ENCODE assay signal across 9 cellular contexts in genomic region chr16:57609541-57610401, GRCh38. TPM values are rescaled to one million over a fixed set of nuclear protein-coding genes. Genes with fewer than 3 reads are reported as not detected.
DNase-seq lines count a peak whose midpoint lies in the region; ATAC-seq and TF ChIP-seq lines count a peak whose summit lies in the region.
"Had no signal": no experiment of that assay in that cellular context is flagged by ENCODE, and none has a peak within 500 bp of the region (broad histone marks: within the 10 kb centered on the region; RNA-seq: fewer than 3 reads in every experiment).

No MANE protein-coding gene starts in this region.

- no peak overlapping the region for H3K4me3 ChIP-seq in cardiac muscle cell
- H3K4me3 ChIP-seq: suprapubic skin had no signal

- DNase-seq in DMS153 (lab: John Stamatoyannopoulos, UW) (peak; percentile 49), cardiac muscle cell (ENCODE audit: low read depth in 1 of 2, low spot score in 1 of 2) (peak in 1 of 2 donors; percentile 59), NCI-H2081 treated with DMSO at 0.1 percent for 48 hours (lab: John Stamatoyannopoulos, UW) (no peak), retina (no peak)
- DNase-seq in activated CD8-positive, alpha-beta memory T cell treated with anti-CD3 and anti-CD28 coated beads for 24 hours = peak; percentile 88
- DNase-seq in stimulated activated CD4-positive, alpha-beta T cell treated with anti-CD3 and anti-CD28 coated beads, Interleukin-4, amount 100 ng/mL, for 4 hours = peak; percentile 19 to 56

- no peaks in the 10 kb centered on the region for H3K27me3 ChIP-seq in cardiac muscle cell
- H3K27me3 ChIP-seq: suprapubic skin had no signal

- H3K4me1 ChIP-seq in cardiac muscle cell (ENCODE audit: low read depth) = no peaks in the 10 kb centered on the region

- peak; percentile 28 for TF ChIP-seq CTCF in cardiac muscle cell (IDR thresholded peaks at IDR 0.05; ENCODE audit: low read depth, low read length)

- no peak overlapping the region for H3K27ac ChIP-seq in cardiac muscle cell
- H3K27ac ChIP-seq: suprapubic skin had no signal

- ATAC-seq in GM19463 (IDR thresholded peaks at IDR 0.05; ENCODE audit: unreplicated experiment) (peak; percentile 95), HG03457 (IDR thresholded peaks at IDR 0.05; ENCODE audit: unreplicated experiment) (peak; percentile 88)

- no peaks in the 10 kb centered on the region for H3K9me3 ChIP-seq in cardiac muscle cell (ENCODE audit: low read depth)
- H3K9me3 ChIP-seq: suprapubic skin had no signal

- H3K36me3 ChIP-seq in cardiac muscle cell = no peaks in the 10 kb centered on the region
- H3K36me3 ChIP-seq: suprapubic skin had no signal

RNA-seq across cellular contexts. Expression of gene ADGRG1, which starts 18.7 kb away (rescaled TPM):
- not detected in 2 replicates for total RNA-seq in cardiac muscle cell
- polyA plus RNA-seq in cardiac muscle cell = 0.15 and 0.21 TPM in 2 replicates

RNA-seq across cellular contexts. Expression of gene ADGRG3, which starts 58.3 kb away (rescaled TPM):
- not detected in 2 replicates for total RNA-seq in cardiac muscle cell
- polyA plus RNA-seq in cardiac muscle cell = 0.41 TPM in 1 of 2 replicates, not detected in the other

Comparison
In these comparisons a context has a peak if more than half of its experiments do, and no peak if none do; other contexts are left out.
1. DNase-seq: peak in DMS153 (single experiment), activated CD8-positive, alpha-beta memory T cell treated with anti-CD3 and anti-CD28 coated beads for 24 hours (single experiment) and stimulated activated CD4-positive, alpha-beta T cell treated with anti-CD3 and anti-CD28 coated beads, Interleukin-4, amount 100 ng/mL, for 4 hours (2 of 2); none in NCI-H2081 treated with DMSO at 0.1 percent for 48 hours (single experiment) and retina (single experiment).